8 cellular contexts compared by ENCODE assay signal in genomic region chr6:33271608-33272357, GRCh38. TPM values are rescaled to one million over a fixed set of nuclear protein-coding genes. Genes with fewer than 3 reads are reported as not detected.
DNase-seq lines count a peak whose midpoint lies in the region; ATAC-seq and TF ChIP-seq lines count a peak whose summit lies in the region.

Gene RPS18, plus strand, starts transcription at chr6:33272075. Its CDS starts 45 bp downstream, at chr6:33272120.
Gene VPS52, minus strand, starts transcription at chr6:33271876. Its CDS starts 201 bp downstream, at chr6:33271675.

- peak within 1 kb of the TSS; percentile 98 for H3K27ac Mint-ChIP-seq in activated CD8-positive, alpha-beta memory T cell treated with anti-CD3 and anti-CD28 coated beads, Interleukin-2, amount 10 ng/mL, durations not matched to agents 7 days and 5 days
- peak within 1 kb of the TSS; percentile 100 for H3K27ac Mint-ChIP-seq in endodermal cell

- peak within 1 kb of the TSS; percentile 97 for H3K9ac ChIP-seq in NT2/D1 (ENCODE audit: insufficient read length, low read depth)
- peak within 1 kb of the TSS; percentile 91 for H3K9ac ChIP-seq in endodermal cell (ENCODE audit: extremely low read depth, low read length, poor library complexity, severe bottlenecking)

- peak; percentile 75 for ATAC-seq in GM21381 (IDR thresholded peaks at IDR 0.05; ENCODE audit: unreplicated experiment)
- ATAC-seq in activated CD8-positive, alpha-beta memory T cell treated with anti-CD3 and anti-CD28 coated beads, Interleukin-2, amount 10 ng/mL, durations not matched to agents 7 days and 5 days = peak; percentile 90

- no peaks in the 10 kb centered on the region for H3K4me1 ChIP-seq in NT2/D1 (ENCODE audit: insufficient read depth, insufficient read length)
- peaks cover 3% of the 10 kb centered on the region for H3K4me1 ChIP-seq in endodermal cell (ENCODE audit: control insufficient read depth, insufficient read depth, low read length)

- peak; percentile 99 for DNase-seq in COR-L47 (lab: John Stamatoyannopoulos, UW)
- DNase-seq in HUDEP-2 (lab: John Stamatoyannopoulos, UW; ENCODE audit: unreplicated experiment in 76 of 76) = peak in 75 of 76 experiments; percentile 83 to 100 (median 96)
- DNase-seq in NT2/D1 (ENCODE audit: low read depth, low spot score) = peak; percentile 95
- peak; percentile 96 for DNase-seq in activated CD8-positive, alpha-beta memory T cell treated with anti-CD3 and anti-CD28 coated beads, Interleukin-2, amount 10 ng/mL, durations not matched to agents 7 days and 5 days
- peak; percentile 96 for DNase-seq in endodermal cell
- DNase-seq in mesenteric fat pad (ENCODE audit: low spot score) = peak; percentile 94
- peak; percentile 74 for DNase-seq in stimulated activated CD8-positive, alpha-beta memory T cell treated with anti-CD3 and anti-CD28 coated beads, Interleukin-15, amount 100 ng/mL, for 24 hours (ENCODE audit: low read depth)

- H3K27ac ChIP-seq in endodermal cell (ENCODE audit: low read depth, low read length) = peak within 1 kb of the TSS; percentile 85

- CTCF ChIA-PET in activated CD8-positive, alpha-beta memory T cell treated with anti-CD3 and anti-CD28 coated beads, Interleukin-2, amount 10 ng/mL, durations not matched to agents 7 days and 5 days (lab: Charles Lee) = interaction anchor here (0.6 to 4.6 kb wide), 13 partner anchors 16 to 300 kb away, joined by 3 to 33 read pairs (median 5); partner anchors contain the start of genes PFDN6, RGL2, WDR46 and ZBTB22

- H3K36me3 Mint-ChIP-seq in activated CD8-positive, alpha-beta memory T cell treated with anti-CD3 and anti-CD28 coated beads, Interleukin-2, amount 10 ng/mL, durations not matched to agents 7 days and 5 days = peaks cover 62% of the 10 kb centered on the region
- H3K36me3 Mint-ChIP-seq in endodermal cell (ENCODE audit: low read depth) = peaks cover 64% of the 10 kb centered on the region

- WGBS in endodermal cell (ENCODE audit: insufficient coverage in 1 of 2, insufficient read length in 1 of 2), 2 experiments = 0 to 1% methylated on average over 19 to 49 of the region's 49 CpGs

- no peaks in the 10 kb centered on the region for H3K27me3 ChIP-seq in NT2/D1 (ENCODE audit: insufficient read depth, insufficient read length)
- no peaks in the 10 kb centered on the region for H3K27me3 ChIP-seq in endodermal cell (ENCODE audit: control insufficient read depth, insufficient read depth, low read length, poor library complexity, severe bottlenecking)

- no peaks in the 10 kb centered on the region for H3K27me3 Mint-ChIP-seq in activated CD8-positive, alpha-beta memory T cell treated with anti-CD3 and anti-CD28 coated beads, Interleukin-2, amount 10 ng/mL, durations not matched to agents 7 days and 5 days
- H3K27me3 Mint-ChIP-seq in endodermal cell (ENCODE audit: insufficient read depth) = no peaks in the 10 kb centered on the region

- peak within 1 kb of the TSS; percentile 88 for H3K4me3 Mint-ChIP-seq in activated CD8-positive, alpha-beta memory T cell treated with anti-CD3 and anti-CD28 coated beads, Interleukin-2, amount 10 ng/mL, durations not matched to agents 7 days and 5 days
- peak within 1 kb of the TSS; percentile 98 for H3K4me3 Mint-ChIP-seq in endodermal cell

- no peaks in the 10 kb centered on the region for H3K9me3 Mint-ChIP-seq in activated CD8-positive, alpha-beta memory T cell treated with anti-CD3 and anti-CD28 coated beads, Interleukin-2, amount 10 ng/mL, durations not matched to agents 7 days and 5 days (ENCODE audit: low read depth)
- no peaks in the 10 kb centered on the region for H3K9me3 Mint-ChIP-seq in endodermal cell

- H3K36me3 ChIP-seq in NT2/D1 (ENCODE audit: insufficient read depth, insufficient read length, low read length) (peaks cover 78% of the 10 kb centered on the region), endodermal cell (ENCODE audit: control insufficient read depth, insufficient read depth, low read length) (peaks cover 68% of the 10 kb centered on the region)

- no peak for TF ChIP-seq CTCF in endodermal cell (conservative IDR thresholded peaks at IDR 0.05)

- H3K9me3 ChIP-seq in NT2/D1 (ENCODE audit: insufficient read depth, low read length) (no peaks in the 10 kb centered on the region), endodermal cell (ENCODE audit: control insufficient read depth, low read length) (no peaks in the 10 kb centered on the region)

- peak within 1 kb of the TSS; percentile 86 for H3K4me3 ChIP-seq in NT2/D1 (ENCODE audit: insufficient read length, low read depth)
- H3K4me3 ChIP-seq in endodermal cell (ENCODE audit: low read length) = peak within 1 kb of the TSS; percentile 98

- H3K4me1 Mint-ChIP-seq in activated CD8-positive, alpha-beta memory T cell treated with anti-CD3 and anti-CD28 coated beads, Interleukin-2, amount 10 ng/mL, durations not matched to agents 7 days and 5 days = peaks cover 59% of the 10 kb centered on the region
- peaks cover 30% of the 10 kb centered on the region for H3K4me1 Mint-ChIP-seq in endodermal cell

RNA-seq across cellular contexts. Expression of gene RPS18, which starts in this region (rescaled TPM):
- total RNA-seq in activated CD8-positive, alpha-beta memory T cell treated with anti-CD3 and anti-CD28 coated beads, Interleukin-2, amount 10 ng/mL, durations not matched to agents 7 days and 5 days = 1,000 to 10,000 TPM; 2,808 to 3,161 TPM
- total RNA-seq in endodermal cell (1,000 to 10,000 TPM; 2,541 to 3,009 TPM), mesenteric fat pad (1,776 TPM)
- polyA plus RNA-seq in endodermal cell (2013, experiment 1 of 2) = 3,245 TPM
- polyA plus RNA-seq in endodermal cell (2013, experiment 2 of 2) = 3,023 TPM

RNA-seq across cellular contexts. Expression of gene VPS52, which starts in this region (rescaled TPM):
- total RNA-seq in activated CD8-positive, alpha-beta memory T cell treated with anti-CD3 and anti-CD28 coated beads, Interleukin-2, amount 10 ng/mL, durations not matched to agents 7 days and 5 days = 10 to 100 TPM; 60.6 to 63.3 TPM
- total RNA-seq in endodermal cell (10 to 100 TPM; 51.4 to 63.9 TPM), mesenteric fat pad (39.8 TPM)
- 63.6 TPM for polyA plus RNA-seq in endodermal cell (2013, experiment 1 of 2)
- polyA plus RNA-seq in endodermal cell (2013, experiment 2 of 2) = 53.0 TPM

Comparison
In these comparisons a context has a peak if more than half of its experiments do, and no peak if none do; other contexts are left out.
1. Peak in every context shown above with its lines: DNase-seq, ATAC-seq, H3K4me3 ChIP-seq and H3K27ac ChIP-seq.